ENCODE assay signal across 8 cellular contexts in genomic region chr2:61889212-61889956, GRCh38. TPM values are rescaled to one million over a fixed set of nuclear protein-coding genes. Genes with fewer than 3 reads are reported as not detected.
A peak's percentile ranks its signal among the peaks of the same experiment; 100 is the strongest.
DNase-seq lines count a peak whose midpoint lies in the region; ATAC-seq, FAIRE-seq and TF ChIP-seq lines count a peak whose summit lies in the region.

No MANE protein-coding gene starts in this region.

- H3K9ac ChIP-seq in GM12878 (ENCODE audit: control insufficient read depth, insufficient read depth, low read length): no peak overlapping the region

- peak overlapping the region; percentile 62 for H3K4me2 ChIP-seq in GM12878 (ENCODE audit: control insufficient read depth, insufficient read depth)

- H3K27me3 ChIP-seq in GM12878 (replicated peaks in 1 of 2; ENCODE audit: control insufficient read depth in 2 of 2, insufficient read depth in 2 of 2, low read length in 1 of 2) (no peaks in the 10 kb centered on the region), lower lobe of right lung (ENCODE audit: low read depth) (no peaks in the 10 kb centered on the region), vagina (no peaks in the 10 kb centered on the region)

- H2AFZ ChIP-seq in GM12878 (ENCODE audit: control insufficient read depth, low read depth, low read length): no peak overlapping the region

- FAIRE-seq in GM12878 (lab: Jason Lieb, UNC): no peak

- TF ChIP-seq CTCF in GM12878 (IDR thresholded peaks at IDR 0.05 in 2 of 3, conservative IDR thresholded peaks at IDR 0.05 in 1 of 3; ENCODE audit: control insufficient read depth in 2 of 3, extremely low read depth in 1 of 3, insufficient read depth in 1 of 3, low read depth in 3 of 3, low read length in 3 of 3) (no peak), lower lobe of right lung (IDR thresholded peaks at IDR 0.05) (no peak), vagina (IDR thresholded peaks at IDR 0.05) (no peak)

- RAD21 ChIA-PET in GM12878 (lab: Charles Lee; ENCODE audit: unreplicated experiment): interaction anchor here (0.6 kb wide), 1 partner anchor 18 kb away, joined by 5 read pairs; no protein-coding TSS in a partner anchor

- 92% methylated on average over 28 of the region's 36 CpGs for WGBS in GM12878 (ENCODE audit: insufficient coverage, insufficient replicate concordance, low lambda C conversion rate, missing lambda C conversion rate)

- SMC1A ChIA-PET in GM12878 (lab: Charles Lee; ENCODE audit: uncharacterized antibody, unreplicated experiment): interaction anchor here (0.7 kb wide), 1 partner anchor 62 kb away, joined by 3 read pairs; no protein-coding TSS in a partner anchor

- H3K4me1 ChIP-seq in GM12878 (ENCODE audit: control insufficient read depth, insufficient read depth, low read length): peaks cover 3% of the 10 kb centered on the region; the same call in 1 of the 2 replicates
- peaks cover 26% of the 10 kb centered on the region for H3K4me1 ChIP-seq in lower lobe of right lung
- H3K4me1 ChIP-seq in vagina: peaks cover 20% of the 10 kb centered on the region

- peaks cover 2% of the 10 kb centered on the region; the same call in 1 of the 2 replicates for H4K20me1 ChIP-seq in GM12878 (ENCODE audit: control insufficient read depth, insufficient read depth)

- CTCF ChIA-PET in GM12878 (lab: Yijun Ruan, JAX): interaction anchor here (0.7 to 1.2 kb wide), 3 partner anchors 16 to 232 kb away, joined by 3 to 5 read pairs (median 3); partner anchors contain the start of gene COMMD1

- H3K9me3 ChIP-seq in GM12878 (replicated peaks; ENCODE audit: control insufficient read depth, insufficient read depth, low read length) (no peaks in the 10 kb centered on the region), lower lobe of right lung (no peaks in the 10 kb centered on the region), vagina (no peaks in the 10 kb centered on the region)

- BruUV-seq in GM12878 (replicated peaks; lab: Mats Ljungman, UMichigan): TSS peak; percentile 84

- TF ChIP-seq POLR2A in GM12878 (IDR thresholded peaks at IDR 0.05; ENCODE audit: low read depth, low read length): no peak
- TF ChIP-seq POLR2A in vagina (IDR thresholded peaks at IDR 0.05): no peak

- TF ChIP-seq EP300 in GM12878 (IDR thresholded peaks at IDR 0.05; ENCODE audit: borderline replicate concordance in 1 of 2, control insufficient read depth in 1 of 2, low read depth in 2 of 2, low read length in 2 of 2): no peak

- H3K27ac ChIP-seq in GM12878 (ENCODE audit: control insufficient read depth, insufficient read depth): no peak overlapping the region
- H3K27ac ChIP-seq in lower lobe of right lung: peak overlapping the region; percentile 95
- H3K27ac ChIP-seq in vagina: peak overlapping the region; percentile 97

- ATAC-seq in Right ventricle myocardium inferior (peak; percentile 4), GM12878 (no peak), lower lobe of right lung (no peak), GM21825 (IDR thresholded peaks at IDR 0.05; ENCODE audit: unreplicated experiment) (no peak)

- H3K36me3 ChIP-seq in GM12878 (ENCODE audit: control insufficient read depth in 2 of 2, insufficient read depth in 2 of 2, low read length in 1 of 2) (peaks cover 0 to 11% of the 10 kb centered on the region in 2 experiments; a peak in 2 of 4 replicates), lower lobe of right lung (peaks cover 19% of the 10 kb centered on the region), vagina (peaks cover 0 to 13% of the 10 kb centered on the region in 2 donors)

- intact Hi-C loops in Right ventricle myocardium inferior (cut with DNase I): no loop called here
- intact Hi-C loops in cardiac septum (cut with DNase I): loop anchor here (5.0 kb wide), 1 partner anchor 352 kb away; the partner anchor contains the start of gene XPO1
- intact Hi-C loops in GM12878 (cut with micrococcal nuclease; ENCODE audit: unreplicated experiment): loop anchor here (5.0 to 10.0 kb wide), 2 partner anchors 127 to 195 kb away; no protein-coding TSS in a partner anchor
- intact Hi-C loops in lower lobe of right lung (cut with DNase I): no loop called here
- intact Hi-C loops in vagina (cut with DNase I): no loop called here

- peaks cover 40% of the 10 kb centered on the region for H3K79me2 ChIP-seq in GM12878 (ENCODE audit: control insufficient read depth, insufficient read depth, low read length)

- DNase-seq in Right ventricle myocardium inferior (ENCODE audit: missing footprints) (no peak), cardiac septum (ENCODE audit: low spot score) (no peak), GM12878 (ENCODE audit: low read depth, low spot score) (no peak), lower lobe of right lung (no peak), vagina (ENCODE audit: extremely low spot score in 2 of 2) (no peak), amniotic stem cell (lab: John Stamatoyannopoulos, UW) (no peak), AG20443 (ENCODE audit: low spot score) (no peak)

- no peak for TF ChIP-seq RAD21 in GM12878 (IDR thresholded peaks at IDR 0.05; ENCODE audit: insufficient read depth, low read depth, low read length)

- H3K4me3 ChIP-seq in GM12878 (peak overlapping the region; percentile 78; the same call in 1 of the 2 replicates), lower lobe of right lung (peak overlapping the region; percentile 82), vagina (peak overlapping the region; percentile 79)

- POLR2A ChIA-PET in GM12878 (lab: Charles Lee): interaction anchor here (0.7 kb wide), 4 partner anchors 115 to 1649 kb away, joined by 3 to 7 read pairs (median 4); no protein-coding TSS in a partner anchor

- in situ Hi-C loops in GM12878 (cut with MboI): no loop called here

RNA-seq across cellular contexts. Expression of gene CCT4, which starts 0.9 kb away (rescaled TPM):
- total RNA-seq in Right ventricle myocardium inferior (105 TPM), cardiac septum (91.8 TPM), GM12878 (2014; rRNA removed) (224 and 233 TPM in 2 replicates), GM12878 (2014; rRNA removed; fragmentation: Illumina TruSeq; extraction: Trizol) (241 TPM in 2 replicates), GM12878 (2021) (246 TPM in 2 replicates), lower lobe of right lung (95.7 TPM), vagina (72.7 TPM)
- 43.5 and 47.2 TPM in 2 replicates for total RNA-seq in GM12878 (2013; cell fraction: nucleolus; rRNA removed)
- polyA plus RNA-seq in GM12878 (2011; ENCODE audit: low read depth): 108 TPM
- polyA plus RNA-seq in GM12878 (2011; rRNA removed) (190 and 302 TPM in 2 replicates), GM12878 (2014; fragmentation: Illumina TruSeq; extraction: Trizol) (199 and 227 TPM in 2 replicates), GM12878 (2014; fragmentation: Nextera tagmentation; extraction: Ambion mirVana) (100 to 1,000 TPM in 1 of 2 experiments, 10 to 100 TPM in 1; 76.6 to 179 TPM), GM12878 (2014; rRNA removed) (179 and 192 TPM in 2 replicates), GM12878 (2016; fragmentation: Nextera tagmentation; extraction: Ambion mirVana) (100 to 1,000 TPM; 306 to 320 TPM)
- polyA plus RNA-seq in GM12878 (2011; cell fraction: cytosol; rRNA removed): 103 and 116 TPM in 2 replicates
- polyA plus RNA-seq in GM12878 (2011; cell fraction: nucleus; rRNA removed): 69.1 and 93.2 TPM in 2 replicates
- polyA plus RNA-seq in GM12878 (2012): 148 and 149 TPM in 2 replicates
- polyA minus RNA-seq in GM12878 (2011; rRNA and poly(A)+ RNA removed): 113 and 124 TPM in 2 replicates
- polyA minus RNA-seq in GM12878 (2011; cell fraction: cytosol; rRNA and poly(A)+ RNA removed): 76.3 and 96.6 TPM in 2 replicates
- 36.1 and 52.0 TPM in 2 replicates for polyA minus RNA-seq in GM12878 (2011; cell fraction: nucleus; rRNA and poly(A)+ RNA removed)

RNA-seq across cellular contexts. Expression of gene COMMD1, which starts 16.1 kb away (rescaled TPM):
- 59.5 TPM for total RNA-seq in Right ventricle myocardium inferior
- 56.0 TPM for total RNA-seq in cardiac septum
- 72.5 and 75.3 TPM in 2 replicates for total RNA-seq in GM12878 (2013; cell fraction: nucleolus; rRNA removed)
- total RNA-seq in GM12878 (2014; rRNA removed): 39.7 and 42.8 TPM in 2 replicates
- total RNA-seq in GM12878 (2014; rRNA removed; fragmentation: Illumina TruSeq; extraction: Trizol): 50.3 and 52.4 TPM in 2 replicates
- total RNA-seq in GM12878 (2021): 40.8 and 48.2 TPM in 2 replicates
- polyA plus RNA-seq in GM12878 (2011; ENCODE audit: low read depth): 150 TPM
- polyA plus RNA-seq in GM12878 (2011; rRNA removed): 53.3 and 54.9 TPM in 2 replicates
- 40.1 and 42.1 TPM in 2 replicates for polyA plus RNA-seq in GM12878 (2011; cell fraction: cytosol; rRNA removed)
- polyA plus RNA-seq in GM12878 (2011; cell fraction: nucleus; rRNA removed): 22.2 and 25.7 TPM in 2 replicates
- 50.4 and 85.0 TPM in 2 replicates for polyA plus RNA-seq in GM12878 (2012)
- 50.2 and 51.0 TPM in 2 replicates for polyA plus RNA-seq in GM12878 (2014; fragmentation: Illumina TruSeq; extraction: Trizol)
- 100 to 1,000 TPM; 190 to 210 TPM for polyA plus RNA-seq in GM12878 (2014; fragmentation: Nextera tagmentation; extraction: Ambion mirVana)
- 45.9 and 54.1 TPM in 2 replicates for polyA plus RNA-seq in GM12878 (2014; rRNA removed)
- 10 to 100 TPM; 94.3 to 99.4 TPM for polyA plus RNA-seq in GM12878 (2016; fragmentation: Nextera tagmentation; extraction: Ambion mirVana)
- 21.6 and 25.3 TPM in 2 replicates for polyA minus RNA-seq in GM12878 (2011; rRNA and poly(A)+ RNA removed)
- polyA minus RNA-seq in GM12878 (2011; cell fraction: cytosol; rRNA and poly(A)+ RNA removed): 9.1 and 10.6 TPM in 2 replicates
- polyA minus RNA-seq in GM12878 (2011; cell fraction: nucleus; rRNA and poly(A)+ RNA removed): 15.7 and 23.7 TPM in 2 replicates
- total RNA-seq in lower lobe of right lung: 26.6 TPM
- 43.0 TPM for total RNA-seq in vagina

RNA-seq across cellular contexts. Expression of gene FAM161A, which starts 35.5 kb away (rescaled TPM):
- total RNA-seq in Right ventricle myocardium inferior: 0.60 TPM
- total RNA-seq in cardiac septum: 1.9 TPM
- 21.5 and 21.9 TPM in 2 replicates for total RNA-seq in GM12878 (2013; cell fraction: nucleolus; rRNA removed)
- total RNA-seq in GM12878 (2014; rRNA removed): 5.8 and 7.5 TPM in 2 replicates
- 11.9 and 13.5 TPM in 2 replicates for total RNA-seq in GM12878 (2014; rRNA removed; fragmentation: Illumina TruSeq; extraction: Trizol)
- total RNA-seq in GM12878 (2021): 6.9 and 7.0 TPM in 2 replicates
- 2.6 TPM for polyA plus RNA-seq in GM12878 (2011; ENCODE audit: low read depth)
- polyA plus RNA-seq in GM12878 (2011; rRNA removed): 2.2 and 3.3 TPM in 2 replicates
- polyA plus RNA-seq in GM12878 (2011; cell fraction: cytosol; rRNA removed): 0.84 and 0.88 TPM in 2 replicates
- 1.1 and 2.2 TPM in 2 replicates for polyA plus RNA-seq in GM12878 (2011; cell fraction: nucleus; rRNA removed)
- polyA plus RNA-seq in GM12878 (2012): 4.6 and 5.4 TPM in 2 replicates
- 12.2 and 18.4 TPM in 2 replicates for polyA plus RNA-seq in GM12878 (2014; fragmentation: Illumina TruSeq; extraction: Trizol)
- polyA plus RNA-seq in GM12878 (2014; fragmentation: Nextera tagmentation; extraction: Ambion mirVana): 1 to 10 TPM; 4.3 to 5.4 TPM
- polyA plus RNA-seq in GM12878 (2014; rRNA removed): 9.7 and 10.7 TPM in 2 replicates
- 10 to 100 TPM; 10.2 to 10.6 TPM for polyA plus RNA-seq in GM12878 (2016; fragmentation: Nextera tagmentation; extraction: Ambion mirVana)
- polyA minus RNA-seq in GM12878 (2011; rRNA and poly(A)+ RNA removed): 1.1 and 1.6 TPM in 2 replicates
- 0.42 and 1.1 TPM in 2 replicates for polyA minus RNA-seq in GM12878 (2011; cell fraction: cytosol; rRNA and poly(A)+ RNA removed)
- 0.86 and 1.2 TPM in 2 replicates for polyA minus RNA-seq in GM12878 (2011; cell fraction: nucleus; rRNA and poly(A)+ RNA removed)
- 2.6 TPM for total RNA-seq in lower lobe of right lung
- total RNA-seq in vagina: 2.5 TPM

Comparison
In these comparisons a context has a peak if more than half of its experiments do, and no peak if none do; other contexts are left out.
1. intact Hi-C loops: an anchor here in cardiac septum (5.0 kb wide) and GM12878 (5.0 to 10.0 kb wide); none called in Right ventricle myocardium inferior, lower lobe of right lung and vagina.